Comparison of ENCODE assay signal across 9 cellular contexts in the genomic region with DNA sequence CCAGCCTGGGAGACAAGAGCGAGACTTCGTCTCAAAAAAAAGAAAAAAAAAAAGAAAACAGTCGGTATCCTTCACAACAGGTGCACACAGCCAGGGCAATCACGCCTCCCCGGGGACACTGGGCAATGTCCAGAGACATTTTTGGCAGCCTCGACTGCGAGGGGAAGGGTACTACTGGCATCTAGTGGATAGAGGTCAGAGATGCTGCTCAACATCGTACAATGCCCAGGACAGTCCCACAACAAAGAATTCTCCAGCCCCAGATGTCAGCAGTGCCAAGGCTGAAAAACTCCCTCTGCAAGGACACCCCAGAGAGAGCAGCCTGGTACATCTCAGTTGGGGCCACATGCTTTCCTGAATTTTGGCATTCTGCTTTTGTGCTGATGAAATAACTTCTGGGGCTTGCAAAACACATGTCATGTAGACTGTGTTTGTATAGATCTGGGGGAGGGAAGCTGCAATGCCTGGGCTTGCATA. TPM values are rescaled to one million over a fixed set of nuclear protein-coding genes. Genes with fewer than 3 reads are reported as not detected.
DNase-seq lines count a peak whose midpoint lies in the region; FAIRE-seq and TF ChIP-seq lines count a peak whose summit lies in the region.
"Had no signal": no experiment of that assay in that cellular context is flagged by ENCODE, and none has a peak within 500 bp of the region (broad histone marks: within the 10 kb centered on the region; RNA-seq: fewer than 3 reads in every experiment).

No MANE protein-coding gene starts in this region.

- intact Hi-C loops in stomach (cut with DNase I; ENCODE audit: low total_unique reads) = no loop called here

- DNase-seq in DMS 273 (lab: John Stamatoyannopoulos, UW; ENCODE audit: unreplicated experiment) = peak; percentile 56
- DNase-seq in DMS 273 treated with DMSO at 0.1 percent for 48 hours (lab: John Stamatoyannopoulos, UW) = no peak
- peak; percentile 20 for DNase-seq in RCC 7860 (ENCODE audit: low spot score)
- peak; percentile 75 for DNase-seq in fibroblast of villous mesenchyme (ENCODE audit: low read depth)
- DNase-seq in stomach = peak; percentile 54
- no peak for DNase-seq in foreskin melanocyte
- no peak for DNase-seq in GM12892 (ENCODE audit: insufficient read length)
- DNase-seq in stimulated activated CD4-positive, alpha-beta T cell treated with anti-CD3 and anti-CD28 coated beads, Interleukin-2, amount 100 ng/mL, for 48 hours = no peak

- H3K4me3 ChIP-seq in fibroblast of villous mesenchyme (ENCODE audit: low read depth, low read length) (no peak overlapping the region), stomach (no peak overlapping the region)

- H3K36me3 ChIP-seq in stomach = peaks cover 74 to 99% (median 98%) of the 10 kb centered on the region in 4 donors

- H3K27me3 ChIP-seq in stomach = no peaks in the 10 kb centered on the region

- FAIRE-seq in RCC 7860 (lab: Jason Lieb, UNC) (no peak), GM12892 (lab: Jason Lieb, UNC) (no peak)
- FAIRE-seq: A204.1 had no signal

- TF ChIP-seq CTCF in fibroblast of villous mesenchyme (IDR thresholded peaks at IDR 0.05; ENCODE audit: insufficient read depth, low read depth, low read length) (peak; percentile 59), stomach (IDR thresholded peaks at IDR 0.05) (peak in 2 of 7 experiments; percentile 24 to 52)

- TF ChIP-seq EP300 in stomach (IDR thresholded peaks at IDR 0.05) = no peak

- TF ChIP-seq POLR2A in stomach (IDR thresholded peaks at IDR 0.05) (no peak), GM12892 (IDR thresholded peaks at IDR 0.05; ENCODE audit: low read depth, low read length) (no peak)

- peak overlapping the region in 4 of 5 donors; percentile 16 to 57 (median 31) for H3K27ac ChIP-seq in stomach

- H3K4me1 ChIP-seq in stomach = peaks cover 27 to 84% (median 30%) of the 10 kb centered on the region in 4 donors

- H3K9me3 ChIP-seq in stomach = no peaks in the 10 kb centered on the region

- WGBS in stomach, 5 donors = 25 to 50% (median 40%) methylated on average over 8 of the region's 8 CpGs

RNA-seq across cellular contexts. Expression of a gene that starts 21.5 kb away (rescaled TPM):
- 6.8 and 13.4 TPM in 2 replicates for total RNA-seq in fibroblast of villous mesenchyme
- total RNA-seq in stomach = 100 to 1,000 TPM in 3 of 5 donors, 10 to 100 TPM in 2; 50.3 to 196 (median 116) TPM
- 100 to 1,000 TPM; 129 to 296 (median 134) TPM for polyA plus RNA-seq in stomach
- 5.9 TPM for polyA plus RNA-seq in GM12892 (2012; ENCODE audit: missing spikeins)

RNA-seq across cellular contexts. Expression of a gene that starts 53.8 kb away (rescaled TPM):
- total RNA-seq in fibroblast of villous mesenchyme = 32.4 and 34.1 TPM in 2 replicates
- 100 to 1,000 TPM in 1 of 5 donors, 10 to 100 TPM in 4; 49.2 to 124 (median 53.0) TPM for total RNA-seq in stomach
- polyA plus RNA-seq in stomach = 10 to 100 TPM; 15.1 to 21.7 (median 21.5) TPM
- 31.1 TPM for polyA plus RNA-seq in GM12892 (2012; ENCODE audit: missing spikeins)

Comparison
In these comparisons a context has a peak if more than half of its experiments do, and no peak if none do; other contexts are left out.
1. DNase-seq: peak in DMS 273 (single experiment), RCC 7860 (single experiment), fibroblast of villous mesenchyme (single experiment) and stomach (single experiment); none in DMS 273 treated with DMSO at 0.1 percent for 48 hours (single experiment), foreskin melanocyte (single experiment), GM12892 (single experiment) and stimulated activated CD4-positive, alpha-beta T cell treated with anti-CD3 and anti-CD28 coated beads, Interleukin-2, amount 100 ng/mL, for 48 hours (0 of 2).